8 cellular contexts compared by ENCODE assay signal in genomic region chr7:3951656-3952055, GRCh38.
"Had no signal": no experiment of that assay in that cellular context is flagged by ENCODE, and none has a peak within 500 bp of the region (broad histone marks: within the 10 kb centered on the region; RNA-seq: fewer than 3 reads in every experiment).

No MANE protein-coding gene starts in this region.

- FAIRE-seq: G401.6, GM12878, GM12891, GM12892, GM18507, GM19239 had no signal

- H3K4me3 ChIP-seq: GM12878 had no signal

- DNase-seq: GDM1, GF-D8 had no signal
